In the genomic region with DNA sequence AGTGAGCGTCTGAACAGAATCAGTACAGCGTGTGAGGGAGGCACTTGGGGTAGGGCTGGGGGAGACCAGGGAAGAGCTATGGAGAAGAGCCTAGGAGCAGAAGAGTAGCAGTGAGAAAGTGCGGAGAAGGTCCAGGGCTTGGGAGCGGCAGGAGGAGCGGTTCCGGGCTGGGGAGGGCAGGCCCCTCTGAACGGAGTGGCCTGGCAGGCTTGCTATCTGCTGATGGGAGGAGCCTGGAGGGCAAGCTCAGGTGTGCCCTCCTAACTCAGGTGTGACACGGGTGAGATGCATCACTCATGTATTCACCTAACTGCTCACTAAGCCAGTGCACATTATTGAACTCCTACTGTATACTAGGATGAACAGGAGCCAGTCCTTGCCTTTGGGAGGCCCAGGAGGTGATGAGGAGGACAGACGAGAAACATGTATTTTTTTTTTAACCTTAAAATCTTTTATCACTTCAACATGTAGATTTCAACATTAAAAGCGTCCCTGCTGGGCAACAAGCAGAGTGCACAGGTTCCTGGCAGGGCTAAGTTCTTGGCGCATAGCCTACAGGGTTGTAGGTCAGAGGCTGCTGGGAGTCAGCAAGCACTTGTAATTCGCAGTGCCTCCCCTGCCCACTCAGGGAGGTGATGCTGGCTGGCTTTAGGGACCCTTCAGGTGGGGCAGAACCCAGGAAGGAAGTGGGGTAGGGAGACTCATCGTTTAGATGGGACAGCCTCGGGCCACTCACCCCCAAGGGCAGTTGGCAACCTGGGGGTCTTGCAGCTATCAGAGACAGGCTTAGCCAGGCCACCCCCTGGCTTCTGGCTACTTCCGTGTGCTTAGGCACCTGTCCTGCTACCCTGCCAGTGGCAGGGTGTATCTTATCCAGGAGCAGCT, we compare ENCODE assay signal across 11 cellular contexts. TPM values are rescaled to one million over a fixed set of nuclear protein-coding genes. Genes with fewer than 3 reads are reported as not detected.
DNase-seq lines count a peak whose midpoint lies in the region; ATAC-seq and TF ChIP-seq lines count a peak whose summit lies in the region.
"Had no signal": no experiment of that assay in that cellular context is flagged by ENCODE, and none has a peak within 500 bp of the region (broad histone marks: within the 10 kb centered on the region; RNA-seq: fewer than 3 reads in every experiment).

No MANE protein-coding gene starts in this region.

- no peaks in the 10 kb centered on the region for H3K9me3 ChIP-seq in Peyer's patch
- no peaks in the 10 kb centered on the region for H3K9me3 ChIP-seq in gastrocnemius medialis
- no peaks in the 10 kb centered on the region for H3K9me3 ChIP-seq in Karpas-422 (ENCODE audit: low read length)

- H3K27ac ChIP-seq in Peyer's patch = peak overlapping the region; percentile 55 to 82 (median 69)
- H3K27ac ChIP-seq in gastrocnemius medialis = peak overlapping the region; percentile 79 to 95 (median 88)
- no peak overlapping the region for H3K27ac ChIP-seq in Karpas-422 (ENCODE audit: low read length)

- H3K4me1 ChIP-seq in Peyer's patch (peaks cover 0 to 8% (median 0%) of the 10 kb centered on the region in 4 donors), gastrocnemius medialis (peaks cover 25 to 42% of the 10 kb centered on the region in 2 donors), Karpas-422 (ENCODE audit: low read length) (no peaks in the 10 kb centered on the region)

- TF ChIP-seq CTCF in CD14-positive monocyte (IDR thresholded peaks at IDR 0.05) = no peak
- TF ChIP-seq CTCF in Peyer's patch (IDR thresholded peaks at IDR 0.05) = no peak
- no peak for TF ChIP-seq CTCF in gastrocnemius medialis (IDR thresholded peaks at IDR 0.05 in 4 of 5, conservative IDR thresholded peaks at IDR 0.05 in 1 of 5)

- H3K27me3 ChIP-seq in Peyer's patch (no peaks in the 10 kb centered on the region), gastrocnemius medialis (no peaks in the 10 kb centered on the region), Karpas-422 (ENCODE audit: low read length) (no peaks in the 10 kb centered on the region)

- ATAC-seq in left cardiac atrium (peak; percentile 54 to 62), gastrocnemius medialis (peak in 1 of 2 donors; percentile 22), GM21528 (IDR thresholded peaks at IDR 0.05; ENCODE audit: low FRiP score, unreplicated experiment) (no peak)

- H3K36me3 ChIP-seq in Peyer's patch (no peaks in the 10 kb centered on the region), gastrocnemius medialis (peaks cover 0 to 24% of the 10 kb centered on the region in 2 donors), Karpas-422 (ENCODE audit: insufficient read depth, low read length) (no peaks in the 10 kb centered on the region)

- H3K9ac ChIP-seq in Karpas-422 (ENCODE audit: low read length) = no peak overlapping the region

- no peak for TF ChIP-seq POLR2A in Peyer's patch (IDR thresholded peaks at IDR 0.05)
- no peak for TF ChIP-seq POLR2A in gastrocnemius medialis (IDR thresholded peaks at IDR 0.05)

- peaks cover 3 to 5% (median 4%) of the 10 kb centered on the region in 3 donors for H3K27me3 Mint-ChIP-seq in CD14-positive monocyte (ENCODE audit: low read depth in 3 of 3)

- H3K4me1 Mint-ChIP-seq in CD14-positive monocyte = peaks cover 37% of the 10 kb centered on the region
- H3K4me1 Mint-ChIP-seq: endodermal cell had no signal

- H3K9me3 Mint-ChIP-seq in CD14-positive monocyte = peaks cover 0 to 1% (median 0%) of the 10 kb centered on the region in 7 donors
- H3K9me3 Mint-ChIP-seq: endodermal cell had no signal

- in situ Hi-C loops in gastrocnemius medialis (cut with MboI; ENCODE audit: low sequenced_read_pairs in 4 of 4) = no loop called here

- no peaks in the 10 kb centered on the region for H3K79me2 ChIP-seq in Karpas-422 (ENCODE audit: low read length)

- DNase-seq in CD14-positive monocyte (ENCODE audit: low spot score) = no peak
- DNase-seq in Peyer's patch = no peak
- peak; percentile 71 for DNase-seq in left cardiac atrium
- peak in 1 of 2 donors; percentile 73 for DNase-seq in gastrocnemius medialis
- no peak for DNase-seq in Karpas-422
- DNase-seq in ureter (ENCODE audit: low spot score) = no peak
- no peak for DNase-seq in DMS153 treated with DMSO at 0.1 percent for 48 hours (lab: John Stamatoyannopoulos, UW; ENCODE audit: unreplicated experiment)
- DNase-seq: activated CD8-positive, alpha-beta memory T cell treated with anti-CD3 and anti-CD28 coated beads, Interleukin-2, amount 50 U/mL, for 4 hours; endodermal cell; NCI-H510A had no signal

- H3K27ac Mint-ChIP-seq in CD14-positive monocyte = peak overlapping the region in 5 of 7 donors; percentile 8 to 73 (median 46)
- H3K27ac Mint-ChIP-seq: endodermal cell had no signal

- H2AFZ ChIP-seq in Karpas-422 (ENCODE audit: low read length) = no peak overlapping the region

- H3K9me2 ChIP-seq in Karpas-422 (replicated peaks; ENCODE audit: insufficient read depth, low read length) = no peaks in the 10 kb centered on the region

- no peaks in the 10 kb centered on the region for H4K20me1 ChIP-seq in Karpas-422 (ENCODE audit: insufficient read depth, low read depth, low read length)

- no peaks in the 10 kb centered on the region for H3K36me3 Mint-ChIP-seq in CD14-positive monocyte

- H3K4me2 ChIP-seq in Karpas-422 (ENCODE audit: low read depth, low read length, poor library complexity, severe bottlenecking) = no peak overlapping the region

- H3K4me3 ChIP-seq in Peyer's patch = no peak overlapping the region
- H3K4me3 ChIP-seq in gastrocnemius medialis = no peak overlapping the region
- no peak overlapping the region for H3K4me3 ChIP-seq in Karpas-422 (ENCODE audit: low read length)

- peak overlapping the region in 1 of 2 donors; percentile 69 for H3K4me3 Mint-ChIP-seq in CD14-positive monocyte
- H3K4me3 Mint-ChIP-seq: endodermal cell had no signal

- intact Hi-C loops in CD14-positive monocyte (cut with micrococcal nuclease) = no loop called here
- intact Hi-C loops in left cardiac atrium (cut with DNase I) = loop anchor here in 1 of 2 donors (5.0 kb wide), 2 partner anchors 40 to 55 kb away; partner anchors contain the start of gene TMOD1
- intact Hi-C loops in gastrocnemius medialis (cut with DNase I; ENCODE audit: low total_unique reads) = loop anchor here (5.0 kb wide), 3 partner anchors 35 to 335 kb away; partner anchors contain the start of gene TMOD1

RNA-seq across cellular contexts. Expression of gene TMOD1, which starts 55.5 kb away (rescaled TPM):
- under 1 TPM; 0.59 to 0.81 TPM for polyA plus RNA-seq in CD14-positive monocyte
- total RNA-seq in Peyer's patch = 10 to 100 TPM in 1 of 4 donors, 1 to 10 TPM in 3; 2.6 to 15.7 (median 4.9) TPM
- 100 to 1,000 TPM; 142 to 149 TPM for total RNA-seq in left cardiac atrium
- 100 to 1,000 TPM in 3 of 4 donors, 10 to 100 TPM in 1; 82.3 to 202 (median 175) TPM for total RNA-seq in gastrocnemius medialis
- 0.25 TPM in 1 of 2 replicates, not detected in the other for total RNA-seq in Karpas-422 (2014; rRNA removed; shearing (Covaris generic); ENCODE audit: low replicate concordance)
- 29.3 TPM for total RNA-seq in ureter
